10 cellular contexts compared by ENCODE assay signal in genomic region chr1:223732993-223733798, GRCh38. TPM values are rescaled to one million over a fixed set of nuclear protein-coding genes. Genes with fewer than 3 reads are reported as not detected.
A peak's percentile ranks its signal among the peaks of the same experiment; 100 is the strongest.
DNase-seq lines count a peak whose midpoint lies in the region; ATAC-seq and TF ChIP-seq lines count a peak whose summit lies in the region.
"Had no signal": no experiment of that assay in that cellular context is flagged by ENCODE, and none has a peak within 500 bp of the region (broad histone marks: within the 10 kb centered on the region; RNA-seq: fewer than 3 reads in every experiment).

No MANE protein-coding gene starts in this region.

- H3K36me3 ChIP-seq in CD4-positive, CD25-positive, alpha-beta regulatory T cell (ENCODE audit: control insufficient read depth, insufficient read depth, low read length), result peaks cover 29% of the 10 kb centered on the region
- H3K36me3 ChIP-seq in esophagus muscularis mucosa, result peaks cover 0 to 11% (median 7%) of the 10 kb centered on the region in 4 donors
- H3K36me3 ChIP-seq in osteoblast (ENCODE audit: insufficient read depth, low read length), result peaks cover 21% of the 10 kb centered on the region

- no peak overlapping the region for H3K4me2 ChIP-seq in osteoblast (ENCODE audit: insufficient read depth, low read length)

- TF ChIP-seq CTCF in RWPE1 (conservative IDR thresholded peaks at IDR 0.05; ENCODE audit: low read depth), result no peak
- no peak for TF ChIP-seq CTCF in esophagus muscularis mucosa (IDR thresholded peaks at IDR 0.05)
- TF ChIP-seq CTCF in osteoblast (IDR thresholded peaks at IDR 0.05; ENCODE audit: extremely low read depth, low read depth, low read length), result no peak

- peaks cover 10% of the 10 kb centered on the region for H3K4me1 ChIP-seq in CD4-positive, CD25-positive, alpha-beta regulatory T cell (ENCODE audit: control insufficient read depth, insufficient read depth, low read length, poor library complexity, severe bottlenecking)
- H3K4me1 ChIP-seq in esophagus muscularis mucosa (peaks cover 58 to 94% (median 75%) of the 10 kb centered on the region in 4 donors), osteoblast (ENCODE audit: insufficient read depth, low read length) (peaks cover 49% of the 10 kb centered on the region)

- intact Hi-C loops in esophagus muscularis mucosa (cut with DNase I), result no loop called here

- peak overlapping the region in 2 of 3 donors; percentile 81 to 87 for H3K27ac Mint-ChIP-seq in CD4-positive, CD25-positive, alpha-beta regulatory T cell

- H3K4me1 Mint-ChIP-seq in CD4-positive, CD25-positive, alpha-beta regulatory T cell, result peaks cover 13 to 62% (median 44%) of the 10 kb centered on the region in 4 donors

- no peak overlapping the region for H3K4me3 ChIP-seq in CD4-positive, CD25-positive, alpha-beta regulatory T cell (ENCODE audit: low read depth, low read length)
- H3K4me3 ChIP-seq in esophagus muscularis mucosa (no peak overlapping the region), osteoblast (ENCODE audit: insufficient read depth, low read length) (no peak overlapping the region)

- peaks cover 37% of the 10 kb centered on the region for H3K36me3 Mint-ChIP-seq in CD4-positive, CD25-positive, alpha-beta regulatory T cell

- no peak for TF ChIP-seq EP300 in esophagus muscularis mucosa (IDR thresholded peaks at IDR 0.05)

- no peaks in the 10 kb centered on the region for H3K27me3 Mint-ChIP-seq in CD4-positive, CD25-positive, alpha-beta regulatory T cell
- H3K27me3 Mint-ChIP-seq: IgD-negative memory B cell had no signal

- no peak for ATAC-seq in CD4-positive, CD25-positive, alpha-beta regulatory T cell (ENCODE audit: low read depth in 2 of 2)

- CTCF ChIA-PET in RWPE1 (lab: Yijun Ruan, JAX), result no interaction called here

- H3K27me3 ChIP-seq in CD4-positive, CD25-positive, alpha-beta regulatory T cell (ENCODE audit: control insufficient read depth, insufficient read depth, low read length), result no peaks in the 10 kb centered on the region
- H3K27me3 ChIP-seq in esophagus muscularis mucosa, result no peaks in the 10 kb centered on the region
- H3K27me3 ChIP-seq in osteoblast (ENCODE audit: insufficient read depth, low read length), result no peaks in the 10 kb centered on the region

- H4K20me1 ChIP-seq in osteoblast (ENCODE audit: insufficient read depth, low read length), result peaks cover 24% of the 10 kb centered on the region

- no peak for TF ChIP-seq POLR2A in esophagus muscularis mucosa (IDR thresholded peaks at IDR 0.05; ENCODE audit: low read depth)

- 58% methylated on average over 6 of the region's 6 CpGs for WGBS in esophagus muscularis mucosa

- no peak overlapping the region for H2AFZ ChIP-seq in osteoblast (ENCODE audit: low read length)

- no peak for DNase-seq in CD4-positive, CD25-positive, alpha-beta regulatory T cell
- DNase-seq in RWPE1 (ENCODE audit: low spot score), result no peak
- DNase-seq in esophagus muscularis mucosa (ENCODE audit: extremely low spot score), result no peak
- DNase-seq in osteoblast (ENCODE audit: insufficient read length, low spot score, missing footprints), result no peak
- DNase-seq in NK-92 treated with Interleukin-12 subunit alpha and Interleukin-12 subunit beta, amount 100 ng/mL, for 24 hours (lab: John Stamatoyannopoulos, UW), result no peak
- no peak for DNase-seq in glomerular visceral epithelial cell (ENCODE audit: extremely low spot score)
- no peak for DNase-seq in MV-4-11 (lab: John Stamatoyannopoulos, UW)
- DNase-seq in stimulated activated CD4-positive, alpha-beta T cell treated with anti-CD3 and anti-CD28 coated beads, Interleukin-2, amount 100 ng/mL, for 48 hours, result no peak
- DNase-seq: DND-41 had no signal

- peaks cover 83% of the 10 kb centered on the region for H3K79me2 ChIP-seq in osteoblast (ENCODE audit: insufficient read depth, low read length)

- no peaks in the 10 kb centered on the region for H3K9me3 Mint-ChIP-seq in CD4-positive, CD25-positive, alpha-beta regulatory T cell
- H3K9me3 Mint-ChIP-seq: IgD-negative memory B cell had no signal

- no peaks in the 10 kb centered on the region for H3K9me3 ChIP-seq in CD4-positive, CD25-positive, alpha-beta regulatory T cell (ENCODE audit: control insufficient read depth in 2 of 2, low read length in 2 of 2)
- H3K9me3 ChIP-seq in esophagus muscularis mucosa (no peaks in the 10 kb centered on the region), osteoblast (ENCODE audit: low read depth, low read length) (no peaks in the 10 kb centered on the region)

- no peak overlapping the region for H3K27ac ChIP-seq in CD4-positive, CD25-positive, alpha-beta regulatory T cell (ENCODE audit: insufficient read depth, low read length, poor library complexity, severe bottlenecking)
- H3K27ac ChIP-seq in RWPE1 (peak overlapping the region; percentile 61), esophagus muscularis mucosa (replicated peaks in 1 of 4) (peak overlapping the region; percentile 62 to 72 (median 68)), osteoblast (ENCODE audit: low read depth, low read length) (peak overlapping the region; percentile 85)

- no peak overlapping the region for H3K4me3 Mint-ChIP-seq in CD4-positive, CD25-positive, alpha-beta regulatory T cell
- H3K4me3 Mint-ChIP-seq: IgD-negative memory B cell had no signal

- POLR2A ChIA-PET in RWPE1 (lab: Yijun Ruan, JAX; ENCODE audit: low non-redundant PET), result no interaction called here

RNA-seq across cellular contexts. Expression of gene CAPN2, which starts 20.9 kb away (rescaled TPM):
- 278 TPM for total RNA-seq in CD4-positive, CD25-positive, alpha-beta regulatory T cell
- 100 to 1,000 TPM; 132 to 191 (median 150) TPM for polyA plus RNA-seq in CD4-positive, CD25-positive, alpha-beta regulatory T cell
- total RNA-seq in esophagus muscularis mucosa, result 100 to 1,000 TPM in 3 of 4 donors, 10 to 100 TPM in 1; 91.9 to 231 (median 161) TPM
- 340 and 341 TPM in 2 replicates for total RNA-seq in osteoblast
